Comparison of ENCODE assay signal across 17 cellular contexts in the genomic region with DNA sequence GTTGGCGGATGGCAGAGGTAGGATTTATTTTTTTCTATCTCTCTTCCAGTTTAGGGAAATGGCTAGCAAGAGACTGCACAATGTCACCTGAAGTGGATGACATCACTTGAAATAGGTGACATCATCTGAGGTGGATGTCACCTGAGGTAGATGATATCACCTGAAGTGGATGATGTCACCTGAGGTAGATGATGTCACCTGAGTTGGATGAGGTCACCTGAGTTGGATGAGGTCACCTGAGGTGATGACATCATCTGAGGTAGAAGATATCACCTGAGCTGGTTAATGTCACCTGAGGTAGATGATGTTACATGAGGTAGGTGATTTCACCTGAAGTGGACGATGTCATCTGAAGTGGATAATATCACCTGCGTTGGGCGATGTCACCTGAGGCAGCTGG.
DNase-seq lines count a peak whose midpoint lies in the region; ATAC-seq, FAIRE-seq and TF ChIP-seq lines count a peak whose summit lies in the region.
"Had no signal": no experiment of that assay in that cellular context is flagged by ENCODE, and none has a peak within 500 bp of the region (broad histone marks: within the 10 kb centered on the region; RNA-seq: fewer than 3 reads in every experiment).

No MANE protein-coding gene starts in this region.

- TF ChIP-seq RAD21 in HepG2 (CRISPR knock-in tag; IDR thresholded peaks at IDR 0.05) = no peak

- intact Hi-C loops in HepG2 (cut with micrococcal nuclease; ENCODE audit: unreplicated experiment) = no loop called here
- intact Hi-C loops in right lobe of liver (cut with DNase I) = no loop called here

- no peak overlapping the region for H3K14ac ChIP-seq in neuronal stem cell (ENCODE audit: low read length)

- POLR2A ChIA-PET in HepG2 (lab: Yijun Ruan, JAX) = interaction anchor here (0.7 kb wide), 1 partner anchor 38 kb away, joined by 3 read pairs; no protein-coding TSS in a partner anchor

- H3K79me1 ChIP-seq in neuronal stem cell (ENCODE audit: low read depth, low read length) = no peaks in the 10 kb centered on the region

- H2AK5ac ChIP-seq in neuronal stem cell (ENCODE audit: low read depth, low read length) = no peak overlapping the region

- CTCF ChIA-PET in HepG2 (lab: Yijun Ruan, JAX; ENCODE audit: low intra/inter-chr PET ratio, low total read pairs) = no interaction called here

- H3K4me2 ChIP-seq in HepG2 (ENCODE audit: low read depth, low read length) (no peak overlapping the region), neuronal stem cell (ENCODE audit: insufficient read depth, low read length, poor library complexity, severe bottlenecking) (no peak overlapping the region)
- H3K4me2 ChIP-seq: A549; BLaER1 treated with 17β-estradiol and CSF1 and Interleukin-3, amounts not matched to agents 10 nM and 100 nM; PC-9 had no signal

- no peaks in the 10 kb centered on the region for H3K79me2 ChIP-seq in HepG2 (ENCODE audit: insufficient read depth, low read length)

- H3K4ac ChIP-seq in neuronal stem cell (ENCODE audit: low read length) = no peak overlapping the region

- H3K9me3 ChIP-seq in HepG2 (ENCODE audit: low read length) = peaks cover 93% of the 10 kb centered on the region
- no peaks in the 10 kb centered on the region for H3K9me3 ChIP-seq in right lobe of liver
- no peaks in the 10 kb centered on the region for H3K9me3 ChIP-seq in thoracic aorta
- H3K9me3 ChIP-seq in neuronal stem cell (replicated peaks in 1 of 2; ENCODE audit: control insufficient read depth in 2 of 2, insufficient read depth in 1 of 2, low read depth in 1 of 2, low read length in 2 of 2) = peaks cover 0 to 2% of the 10 kb centered on the region in 2 donors
- H3K9me3 ChIP-seq: A549 had no signal

- H3K4me3 ChIP-seq in HepG2 (replicated peaks in 1 of 3; ENCODE audit: insufficient read depth in 1 of 3, low read depth in 2 of 3, low read length in 3 of 3) = no peak overlapping the region
- H3K4me3 ChIP-seq in right lobe of liver = no peak overlapping the region
- no peak overlapping the region for H3K4me3 ChIP-seq in thoracic aorta
- H3K4me3 ChIP-seq in neuronal stem cell (ENCODE audit: low read length in 2 of 2) = no peak overlapping the region
- H3K4me3 ChIP-seq: A549; BLaER1 treated with 17β-estradiol and CSF1 and Interleukin-3, amounts not matched to agents 10 nM and 100 nM; PC-9 had no signal

- 94% methylated on average over 1 of the region's 4 CpGs for WGBS in HepG2 (ENCODE audit: low lambda C conversion rate)
- 100% methylated on average over 4 of the region's 4 CpGs for WGBS in right lobe of liver (ENCODE audit: insufficient coverage, low coverage, low lambda C conversion rate, missing lambda C conversion rate)
- no CpG with 5 or more reads among the region's 4 CpGs for WGBS in neuronal stem cell (ENCODE audit: extremely low coverage in 2 of 2, insufficient read length in 2 of 2, insufficient replicate concordance in 1 of 2), 2 donors

- H3K27me3 ChIP-seq in HepG2 (ENCODE audit: control insufficient read depth in 1 of 2, insufficient read depth in 2 of 2, low read length in 2 of 2) = no peaks in the 10 kb centered on the region
- H3K27me3 ChIP-seq in right lobe of liver = no peaks in the 10 kb centered on the region
- no peaks in the 10 kb centered on the region for H3K27me3 ChIP-seq in thoracic aorta (replicated peaks; ENCODE audit: insufficient read depth)
- H3K27me3 ChIP-seq in neuronal stem cell (ENCODE audit: control insufficient read depth in 3 of 3, insufficient read depth in 3 of 3, low read depth in 1 of 3, low read length in 3 of 3) = no peaks in the 10 kb centered on the region
- H3K27me3 ChIP-seq: BLaER1 treated with 17β-estradiol and CSF1 and Interleukin-3, amounts not matched to agents 10 nM and 100 nM had no signal

- no peak overlapping the region for H3K9ac ChIP-seq in HepG2 (ENCODE audit: insufficient read depth, low read depth, low read length)
- H3K9ac ChIP-seq in neuronal stem cell (ENCODE audit: low read depth, low read length, poor library complexity) = no peak overlapping the region
- H3K9ac ChIP-seq: BLaER1 treated with 17β-estradiol and CSF1 and Interleukin-3, amounts not matched to agents 10 nM and 100 nM had no signal

- BruUV-seq in HepG2 (replicated peaks; lab: Mats Ljungman, UMichigan) = no TSS peak

- H3K36me3 ChIP-seq in HepG2 (replicated peaks in 1 of 2; ENCODE audit: control insufficient read depth in 1 of 2, insufficient read depth in 2 of 2, low read length in 2 of 2) (no peaks in the 10 kb centered on the region), right lobe of liver (no peaks in the 10 kb centered on the region), thoracic aorta (no peaks in the 10 kb centered on the region), neuronal stem cell (replicated peaks in 1 of 2; ENCODE audit: control insufficient read depth in 2 of 2, insufficient read depth in 2 of 2, low read length in 2 of 2) (no peaks in the 10 kb centered on the region)
- H3K36me3 ChIP-seq: BLaER1 treated with 17β-estradiol and CSF1 and Interleukin-3, amounts not matched to agents 10 nM and 100 nM had no signal

- H4K8ac ChIP-seq in neuronal stem cell (ENCODE audit: low read depth, low read length) = no peak overlapping the region

- H3K27ac ChIP-seq in HepG2 (ENCODE audit: extremely low read length, insufficient read depth, low read length) (no peak overlapping the region), right lobe of liver (no peak overlapping the region), thoracic aorta (no peak overlapping the region), neuronal stem cell (replicated peaks; ENCODE audit: low read length) (no peak overlapping the region)
- H3K27ac ChIP-seq: A549; BLaER1 treated with 17β-estradiol and CSF1 and Interleukin-3, amounts not matched to agents 10 nM and 100 nM; PC-9 had no signal

- no peak for FAIRE-seq in HepG2 (lab: Jason Lieb, UNC)
- FAIRE-seq: A549 had no signal

- DNase-seq in NCI-H2107 (lab: John Stamatoyannopoulos, UW) = peak; percentile 54
- no peak for DNase-seq in NCI-H2107 treated with DMSO at 0.1 percent for 48 hours (lab: John Stamatoyannopoulos, UW; ENCODE audit: unreplicated experiment)
- no peak for DNase-seq in HepG2 (ENCODE audit: low spot score)
- DNase-seq in right lobe of liver = no peak
- DNase-seq in RPMI8226 = peak; percentile 22
- no peak for DNase-seq in thoracic aorta (ENCODE audit: low spot score)
- DNase-seq in NCI-H187 (lab: John Stamatoyannopoulos, UW) = no peak
- DNase-seq in neuronal stem cell (ENCODE audit: low spot score) = no peak
- DNase-seq: CD8-positive, alpha-beta memory T cell; H7; IMR-90; NCI-H1105; NCI-H2081; NCI-H526 treated with DMSO at 0.1 percent for 48 hours; PC-9 had no signal

- TF ChIP-seq CTCF in HepG2 (CRISPR knock-in tag; IDR thresholded peaks at IDR 0.05) (no peak), right lobe of liver (IDR thresholded peaks at IDR 0.05) (no peak), thoracic aorta (IDR thresholded peaks at IDR 0.05) (no peak)

- no peak for ATAC-seq in HepG2
- ATAC-seq in right lobe of liver = no peak
- ATAC-seq in thoracic aorta (ENCODE audit: insufficient number of reproducible peaks, low FRiP score, low read depth) = peak; percentile 24
- ATAC-seq: A549 had no signal

- no peak overlapping the region for H3K18ac ChIP-seq in neuronal stem cell (ENCODE audit: low read length)

- H4K91ac ChIP-seq in neuronal stem cell (ENCODE audit: low read depth, low read length, poor library complexity) = no peak overlapping the region

- in situ Hi-C loops in HepG2 (cut with HindIII; ENCODE audit: extremely low pct_ligation_motif_present, low pct_unique_long_range_greater_than_20kb) = no loop called here

- no peak overlapping the region for H2BK5ac ChIP-seq in neuronal stem cell (ENCODE audit: low read length)

- H4K20me1 ChIP-seq in HepG2 (ENCODE audit: insufficient read depth, low read length) = no peaks in the 10 kb centered on the region
- H4K20me1 ChIP-seq: BLaER1 treated with 17β-estradiol and CSF1 and Interleukin-3, amounts not matched to agents 10 nM and 100 nM had no signal

- H3K23ac ChIP-seq in neuronal stem cell (ENCODE audit: low read depth, low read length, poor library complexity) = no peak overlapping the region

- H2BK12ac ChIP-seq in neuronal stem cell (ENCODE audit: low read length) = no peak overlapping the region

- TF ChIP-seq POLR2A in HepG2 (IDR thresholded peaks at IDR 0.05; ENCODE audit: insufficient read depth in 1 of 2, low read depth in 2 of 2, low read length in 2 of 2) (no peak), right lobe of liver (IDR thresholded peaks at IDR 0.05) (no peak)

- H2BK120ac ChIP-seq in neuronal stem cell (ENCODE audit: low read depth, low read length) = no peak overlapping the region

- no peak overlapping the region for H2BK15ac ChIP-seq in neuronal stem cell (ENCODE audit: low read length)

- TF ChIP-seq EP300 in HepG2 (IDR thresholded peaks at IDR 0.05; ENCODE audit: low read depth in 2 of 2, low read length in 2 of 2) (no peak), HepG2 (CRISPR knock-in tag; IDR thresholded peaks at IDR 0.05; ENCODE audit: borderline replicate concordance) (no peak)

- no peak overlapping the region for H2AFZ ChIP-seq in HepG2 (ENCODE audit: low read length)
- H2AFZ ChIP-seq in neuronal stem cell (ENCODE audit: low read length) = no peak overlapping the region
- H2AFZ ChIP-seq: PC-9 had no signal

- H3K4me1 ChIP-seq in HepG2 (ENCODE audit: insufficient read depth, low read length) = no peaks in the 10 kb centered on the region
- H3K4me1 ChIP-seq in right lobe of liver = no peaks in the 10 kb centered on the region
- H3K4me1 ChIP-seq in thoracic aorta (ENCODE audit: control insufficient read depth in 1 of 2, low read depth in 2 of 2) = no peaks in the 10 kb centered on the region
- H3K4me1 ChIP-seq in neuronal stem cell (ENCODE audit: control insufficient read depth in 2 of 2, insufficient read depth in 1 of 2, low read depth in 1 of 2, low read length in 2 of 2) = peaks cover 0 to 1% of the 10 kb centered on the region in 2 donors
- H3K4me1 ChIP-seq: A549; BLaER1 treated with 17β-estradiol and CSF1 and Interleukin-3, amounts not matched to agents 10 nM and 100 nM had no signal

TF ChIP-seq in HepG2, 621 proteins besides CTCF, POLR2A, EP300 and RAD21 (continues in another document):
- peak; percentile 92 for TF ChIP-seq CREB1 (IDR thresholded peaks at IDR 0.05)
- no peak for TF ChIP-seq CREB1 (CRISPR knock-in tag; IDR thresholded peaks at IDR 0.05)

Comparison
In these comparisons a context has a peak if more than half of its experiments do, and no peak if none do; other contexts are left out.
1. DNase-seq: peak in NCI-H2107 (single experiment) and RPMI8226 (single experiment); none in NCI-H2107 treated with DMSO at 0.1 percent for 48 hours (single experiment), HepG2 (single experiment), right lobe of liver (0 of 3), thoracic aorta (single experiment), NCI-H187 (0 of 2) and neuronal stem cell (single experiment).